In genomic region chr14:106657460-106657859, GRCh38 we compare ENCODE assay signal across 8 cellular contexts.
DNase-seq lines count a peak whose midpoint lies in the region; ATAC-seq lines count a peak whose summit lies in the region.

No MANE protein-coding gene starts in this region.

- no peak overlapping the region for H3K27ac ChIP-seq in aorta (ENCODE audit: low read depth in 1 of 2, low read length in 2 of 2)

- H3K9me3 Mint-ChIP-seq in T-helper 2 cell treated with Interferon-gamma antibody and Interleukin-4, amounts not matched to agents 5 μg/mL and 100 μg/mL, for 36 hours: no peaks in the 10 kb centered on the region

- H3K4me1 Mint-ChIP-seq in T-helper 2 cell treated with Interferon-gamma antibody and Interleukin-4, amounts not matched to agents 5 μg/mL and 100 μg/mL, for 36 hours (ENCODE audit: low read depth): peaks cover 28% of the 10 kb centered on the region

- intact Hi-C loops in aorta (cut with DNase I): no loop called here

- H3K36me3 Mint-ChIP-seq in T-helper 2 cell treated with Interferon-gamma antibody and Interleukin-4, amounts not matched to agents 5 μg/mL and 100 μg/mL, for 36 hours (ENCODE audit: low read depth): no peaks in the 10 kb centered on the region

- H3K27me3 Mint-ChIP-seq in T-helper 2 cell treated with Interferon-gamma antibody and Interleukin-4, amounts not matched to agents 5 μg/mL and 100 μg/mL, for 36 hours (ENCODE audit: low read depth): peaks cover 27% of the 10 kb centered on the region

- no peaks in the 10 kb centered on the region for H3K27me3 ChIP-seq in aorta (ENCODE audit: control insufficient read depth in 1 of 2, insufficient read depth in 2 of 2, low read length in 1 of 2)
- H3K27me3 ChIP-seq in HAP-1 (ENCODE audit: low read depth): no peaks in the 10 kb centered on the region

- H3K9me3 ChIP-seq in aorta (ENCODE audit: control insufficient read depth, low read length) (no peaks in the 10 kb centered on the region), HAP-1 (0 out of 2 replicates have a peak, but pooled peaks cover 2% of the 10 kb centered on the region)

- H3K27ac Mint-ChIP-seq in T-helper 2 cell treated with Interferon-gamma antibody and Interleukin-4, amounts not matched to agents 5 μg/mL and 100 μg/mL, for 36 hours: no peak overlapping the region

- peak; percentile 50 for ATAC-seq in GM18868 (IDR thresholded peaks at IDR 0.05; ENCODE audit: unreplicated experiment)
- no peak for ATAC-seq in aorta (ENCODE audit: low FRiP score)
- ATAC-seq in HG03565 (IDR thresholded peaks at IDR 0.05; ENCODE audit: unreplicated experiment): no peak

- in situ Hi-C loops in HAP-1 (cut with MboI; ENCODE audit: low sequenced_read_pairs): no loop called here

- H3K4me3 Mint-ChIP-seq in T-helper 2 cell treated with Interferon-gamma antibody and Interleukin-4, amounts not matched to agents 5 μg/mL and 100 μg/mL, for 36 hours: peak overlapping the region; percentile 7

- WGBS in aorta, 2 donors: 59 to 61% methylated on average over 8 of the region's 8 CpGs

- DNase-seq in T-helper 2 cell treated with Interferon-gamma antibody and Interleukin-4, amounts not matched to agents 5 μg/mL and 100 μg/mL, for 36 hours (ENCODE audit: low spot score): no peak
- DNase-seq in activated naive CD4-positive, alpha-beta T cell treated with anti-CD3 and anti-CD28 coated beads, Interleukin-2, amount 50 U/mL, for 16 hours: peak; percentile 71
- DNase-seq in stimulated activated CD8-positive, alpha-beta memory T cell treated with anti-CD3 and anti-CD28 coated beads, Interleukin-7, amount 100 ng/mL, for 1 hour (ENCODE audit: low read depth in 2 of 2): peak; percentile 5 to 27
- DNase-seq in aorta: no peak
- no peak for DNase-seq in HAP-1 (ENCODE audit: low spot score in 2 of 2)
- no peak for DNase-seq in HK-2 (ENCODE audit: unreplicated experiment)

- H3K4me3 ChIP-seq in aorta (ENCODE audit: low read length in 2 of 2) (no peak overlapping the region), HAP-1 (no peak overlapping the region)

- H3K36me3 ChIP-seq in aorta (ENCODE audit: control insufficient read depth in 1 of 2, insufficient read depth in 2 of 2, low read length in 1 of 2): no peaks in the 10 kb centered on the region
- no peaks in the 10 kb centered on the region for H3K36me3 ChIP-seq in HAP-1 (replicated peaks)

- no peaks in the 10 kb centered on the region for H3K4me1 ChIP-seq in aorta (ENCODE audit: control insufficient read depth in 1 of 2, insufficient read depth in 2 of 2, low read length in 2 of 2)
- no peaks in the 10 kb centered on the region for H3K4me1 ChIP-seq in HAP-1

Comparison
In these comparisons a context has a peak if more than half of its experiments do, and no peak if none do; other contexts are left out.
1. DNase-seq: peak in activated naive CD4-positive, alpha-beta T cell treated with anti-CD3 and anti-CD28 coated beads, Interleukin-2, amount 50 U/mL, for 16 hours (single experiment) and stimulated activated CD8-positive, alpha-beta memory T cell treated with anti-CD3 and anti-CD28 coated beads, Interleukin-7, amount 100 ng/mL, for 1 hour (2 of 2); none in T-helper 2 cell treated with Interferon-gamma antibody and Interleukin-4, amounts not matched to agents 5 μg/mL and 100 μg/mL, for 36 hours (single experiment), aorta (0 of 2), HAP-1 (0 of 2) and HK-2 (single experiment).